ENCODE assay signal across 8 cellular contexts in the genomic region with DNA sequence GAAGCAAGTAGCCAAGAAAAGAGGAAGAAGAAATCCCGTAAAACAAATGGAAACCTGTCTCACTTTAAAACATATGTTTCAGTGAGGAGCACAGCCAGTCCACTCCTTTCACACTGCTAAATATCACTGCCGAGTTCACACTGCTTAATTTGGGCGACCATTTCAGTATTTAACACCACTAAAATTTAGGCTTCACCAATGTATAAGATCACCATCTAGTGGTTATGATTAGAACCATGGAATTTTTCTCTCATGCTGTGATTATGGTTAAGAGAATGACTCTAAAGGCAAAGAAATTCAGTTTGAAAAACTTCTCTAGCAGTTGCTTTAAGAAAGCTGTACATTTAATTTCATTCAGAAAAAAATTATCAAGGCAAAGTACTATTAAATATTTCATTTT. TPM values are rescaled to one million over a fixed set of nuclear protein-coding genes. Genes with fewer than 3 reads are reported as not detected.
A peak's percentile ranks its signal among the peaks of the same experiment; 100 is the strongest.
DNase-seq lines count a peak whose midpoint lies in the region; ATAC-seq and TF ChIP-seq lines count a peak whose summit lies in the region.

No MANE protein-coding gene starts in this region.

- peaks cover 28% of the 10 kb centered on the region for H3K4me1 Mint-ChIP-seq in CD8-positive, alpha-beta T cell (ENCODE audit: low read depth)

- H3K27ac Mint-ChIP-seq in CD8-positive, alpha-beta T cell = peak overlapping the region; percentile 28

- H3K4me3 Mint-ChIP-seq in CD8-positive, alpha-beta T cell = no peak overlapping the region

- CTCF ChIA-PET in CD8-positive, alpha-beta T cell (lab: Charles Lee) = interaction anchor here (0.6 to 2.7 kb wide), 34 partner anchors 9 to 875 kb away, joined by 3 to 19 read pairs (median 5); a partner anchor contains a TSS

- DNase-seq in CD8-positive, alpha-beta T cell = no peak
- peak; percentile 33 for DNase-seq in NCI-H2081 treated with DMSO at 0.1 percent for 48 hours (lab: John Stamatoyannopoulos, UW)
- no peak for DNase-seq in brain microvascular endothelial cell
- peak; percentile 37 for DNase-seq in kidney glomerular epithelial cell (lab: John Stamatoyannopoulos, UW)
- no peak for DNase-seq in upper lobe of right lung
- DNase-seq in effector CD8-positive, alpha-beta T cell (lab: John Stamatoyannopoulos, UW) = no peak

- no peaks in the 10 kb centered on the region for H3K27me3 Mint-ChIP-seq in CD8-positive, alpha-beta T cell (ENCODE audit: low read depth)

- H3K4me3 ChIP-seq in CD8-positive, alpha-beta T cell (ENCODE audit: low read depth, low read length) = no peak overlapping the region
- H3K4me3 ChIP-seq in brain microvascular endothelial cell (ENCODE audit: low read depth, low read length) = no peak overlapping the region
- no peak overlapping the region for H3K4me3 ChIP-seq in upper lobe of right lung

- H3K9me3 Mint-ChIP-seq in CD8-positive, alpha-beta T cell = no peaks in the 10 kb centered on the region

- ATAC-seq in CD8-positive, alpha-beta T cell = peak; percentile 91
- ATAC-seq in GM18508 (IDR thresholded peaks at IDR 0.05; ENCODE audit: insufficient read depth, unreplicated experiment) (peak; percentile 92), HG02798 (IDR thresholded peaks at IDR 0.05; ENCODE audit: poor library complexity, unreplicated experiment) (peak; percentile 85), upper lobe of right lung (peak; percentile 85)

- H3K4me1 ChIP-seq in CD8-positive, alpha-beta T cell (ENCODE audit: insufficient read depth, low read length) = peaks cover 3% of the 10 kb centered on the region
- H3K4me1 ChIP-seq in upper lobe of right lung = peaks cover 6% of the 10 kb centered on the region

- intact Hi-C loops in CD8-positive, alpha-beta T cell (cut with DNase I, micrococcal nuclease) = loop anchor here (1.0 to 5.0 kb wide), 7 partner anchors 17 to 333 kb away; a partner anchor contains a TSS
- intact Hi-C loops in upper lobe of right lung (cut with DNase I) = no loop called here

- peak; percentile 60 for TF ChIP-seq CTCF in CD8-positive, alpha-beta T cell (IDR thresholded peaks at IDR 0.05)
- TF ChIP-seq CTCF in brain microvascular endothelial cell (IDR thresholded peaks at IDR 0.05; ENCODE audit: low read depth, low read length, missing control alignments) (peak; percentile 51), upper lobe of right lung (IDR thresholded peaks at IDR 0.05) (peak; percentile 65)

- H3K27ac ChIP-seq in CD8-positive, alpha-beta T cell (ENCODE audit: low read depth, low read length) = no peak overlapping the region
- H3K27ac ChIP-seq in brain microvascular endothelial cell = no peak overlapping the region
- no peak overlapping the region for H3K27ac ChIP-seq in upper lobe of right lung

- H3K36me3 Mint-ChIP-seq in CD8-positive, alpha-beta T cell = peaks cover 5% of the 10 kb centered on the region

- no peaks in the 10 kb centered on the region for H3K36me3 ChIP-seq in CD8-positive, alpha-beta T cell (ENCODE audit: insufficient read depth, low read length)
- H3K36me3 ChIP-seq in brain microvascular endothelial cell (replicated peaks) (no peaks in the 10 kb centered on the region), upper lobe of right lung (no peaks in the 10 kb centered on the region)

- in situ Hi-C loops in brain microvascular endothelial cell (cut with HindIII; ENCODE audit: low pct_ligation_motif_present, low sequenced_read_pairs) = no loop called here

- H3K9me3 ChIP-seq in CD8-positive, alpha-beta T cell (ENCODE audit: low read length) = no peaks in the 10 kb centered on the region
- H3K9me3 ChIP-seq in upper lobe of right lung = no peaks in the 10 kb centered on the region

- POLR2A ChIA-PET in CD8-positive, alpha-beta T cell (lab: Charles Lee) = interaction anchor here (0.8 to 1.2 kb wide), 3 partner anchors 10 to 21 kb away, joined by 3 to 4 read pairs (median 3); a partner anchor contains a TSS

- H3K27me3 ChIP-seq in CD8-positive, alpha-beta T cell (ENCODE audit: insufficient read depth, low read length) = no peaks in the 10 kb centered on the region
- H3K27me3 ChIP-seq in brain microvascular endothelial cell (replicated peaks) = no peaks in the 10 kb centered on the region
- H3K27me3 ChIP-seq in upper lobe of right lung = no peaks in the 10 kb centered on the region

RNA-seq across cellular contexts. Expression of a gene that starts 16.6 kb away (rescaled TPM):
- total RNA-seq in CD8-positive, alpha-beta T cell = 10 to 100 TPM; 19.4 to 19.6 TPM
- total RNA-seq in upper lobe of right lung = 15.0 TPM

Comparison
In these comparisons a context has a peak if more than half of its experiments do, and no peak if none do; other contexts are left out.
1. DNase-seq: peak in NCI-H2081 treated with DMSO at 0.1 percent for 48 hours (single experiment) and kidney glomerular epithelial cell (single experiment); none in CD8-positive, alpha-beta T cell (0 of 7), brain microvascular endothelial cell (single experiment), upper lobe of right lung (single experiment) and effector CD8-positive, alpha-beta T cell (single experiment).
2. Peak in every context shown above with its lines, with median percentiles within 50 percentile points of each other: ATAC-seq and CTCF ChIP-seq.